9 cellular contexts compared by ENCODE assay signal in the genomic region with DNA sequence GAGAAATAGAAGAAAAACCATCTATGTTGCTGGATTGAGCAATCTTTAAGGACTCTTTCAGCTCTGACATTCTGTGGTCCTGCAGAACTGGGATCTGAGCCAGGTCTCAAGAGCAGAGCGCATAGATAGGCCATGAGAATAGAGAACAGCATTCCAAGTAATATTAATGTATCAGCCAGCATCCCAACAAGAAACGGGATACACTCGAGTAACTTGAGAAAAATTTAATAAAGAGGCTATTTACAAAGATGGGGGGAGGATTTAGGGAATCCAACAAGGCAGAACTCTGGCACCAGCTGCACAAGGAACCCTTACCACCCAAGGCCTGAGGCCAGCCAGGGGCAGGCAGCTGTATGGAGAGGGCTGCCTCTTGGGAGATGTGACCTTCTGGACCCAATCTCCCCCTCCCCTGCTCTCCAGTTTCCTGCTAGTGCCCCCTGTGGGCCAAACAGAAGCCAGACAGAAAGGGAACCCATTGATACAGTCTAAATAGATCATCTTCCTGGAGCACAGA. TPM values are rescaled to one million over a fixed set of nuclear protein-coding genes. Genes with fewer than 3 reads are reported as not detected.
DNase-seq lines count a peak whose midpoint lies in the region; ATAC-seq, FAIRE-seq and TF ChIP-seq lines count a peak whose summit lies in the region.
"Had no signal": no experiment of that assay in that cellular context is flagged by ENCODE, and none has a peak within 500 bp of the region (broad histone marks: within the 10 kb centered on the region; RNA-seq: fewer than 3 reads in every experiment).

No MANE protein-coding gene starts in this region.

- no peak for TF ChIP-seq POLR2A in HepG2 (IDR thresholded peaks at IDR 0.05; ENCODE audit: insufficient read depth in 1 of 2, low read depth in 2 of 2, low read length in 2 of 2)

- H3K9ac ChIP-seq in astrocyte (ENCODE audit: low read length) = no peak overlapping the region
- H3K9ac ChIP-seq in HepG2 (ENCODE audit: insufficient read depth, low read depth, low read length) = no peak overlapping the region

- no peak overlapping the region for H3K27ac Mint-ChIP-seq in astrocyte (ENCODE audit: unreplicated experiment)
- H3K27ac Mint-ChIP-seq: activated naive CD8-positive, alpha-beta T cell had no signal

- DNase-seq in COLO829 (ENCODE audit: low spot score) (peak; percentile 33), HTR-8/SVneo (ENCODE audit: insufficient read length, low spot score) (peak; percentile 36), astrocyte (ENCODE audit: low read depth) (peak; percentile 93), HepG2 (ENCODE audit: low spot score) (peak; percentile 6)

- no peaks in the 10 kb centered on the region for H3K27me3 ChIP-seq in astrocyte (ENCODE audit: insufficient read depth, low read length)
- H3K27me3 ChIP-seq in HepG2 (ENCODE audit: control insufficient read depth in 1 of 2, insufficient read depth in 2 of 2, low read length in 2 of 2) = peaks cover 0 to 19% of the 10 kb centered on the region in 2 experiments; a peak in 1 of 5 replicates

- no peak overlapping the region for H2AFZ ChIP-seq in astrocyte (ENCODE audit: low read depth, low read length)
- no peak overlapping the region for H2AFZ ChIP-seq in HepG2 (ENCODE audit: low read length)

- CTCF ChIA-PET in HepG2 (lab: Yijun Ruan, JAX; ENCODE audit: low intra/inter-chr PET ratio, low total read pairs) = no interaction called here

- no TSS peak for BruUV-seq in HepG2 (replicated peaks; lab: Mats Ljungman, UMichigan)

- H3K4me2 ChIP-seq in astrocyte (ENCODE audit: low read length) = no peak overlapping the region
- no peak overlapping the region for H3K4me2 ChIP-seq in HepG2 (ENCODE audit: low read depth, low read length)

- H3K36me3 ChIP-seq in astrocyte (ENCODE audit: insufficient read depth, low read length) = no peaks in the 10 kb centered on the region
- no peaks in the 10 kb centered on the region for H3K36me3 ChIP-seq in HepG2 (replicated peaks in 1 of 2; ENCODE audit: control insufficient read depth in 1 of 2, insufficient read depth in 2 of 2, low read length in 2 of 2)

- intact Hi-C loops in HepG2 (cut with micrococcal nuclease; ENCODE audit: unreplicated experiment) = no loop called here

- no peak overlapping the region for H3K4me3 Mint-ChIP-seq in astrocyte (ENCODE audit: unreplicated experiment)
- H3K4me3 Mint-ChIP-seq: activated naive CD8-positive, alpha-beta T cell had no signal

- TF ChIP-seq RAD21 in HepG2 (CRISPR knock-in tag; IDR thresholded peaks at IDR 0.05) = no peak

- H3K9me3 Mint-ChIP-seq in astrocyte (ENCODE audit: unreplicated experiment) = peaks cover under 1% of the 10 kb centered on the region

- H4K20me1 ChIP-seq in astrocyte (ENCODE audit: insufficient read depth, low read length) = peaks cover 8% of the 10 kb centered on the region
- no peaks in the 10 kb centered on the region for H4K20me1 ChIP-seq in HepG2 (ENCODE audit: insufficient read depth, low read length)

- peaks cover 3% of the 10 kb centered on the region for H3K27me3 Mint-ChIP-seq in astrocyte (ENCODE audit: low read depth, unreplicated experiment)
- H3K27me3 Mint-ChIP-seq: activated naive CD8-positive, alpha-beta T cell had no signal

- FAIRE-seq in HTR-8/SVneo (lab: Jason Lieb, UNC) (no peak), astrocyte (lab: Jason Lieb, UNC) (peak; percentile 70), HepG2 (lab: Jason Lieb, UNC) (no peak)

- no peak overlapping the region for H3K27ac ChIP-seq in astrocyte (ENCODE audit: low read depth, low read length)
- no peak overlapping the region for H3K27ac ChIP-seq in HepG2 (ENCODE audit: extremely low read length, insufficient read depth, low read length)

- no peaks in the 10 kb centered on the region for H3K79me2 ChIP-seq in astrocyte (ENCODE audit: insufficient read depth, low read length)
- H3K79me2 ChIP-seq in HepG2 (ENCODE audit: insufficient read depth, low read length) = no peaks in the 10 kb centered on the region

- H3K4me3 ChIP-seq in astrocyte (ENCODE audit: insufficient read depth, low read depth, low read length) = no peak overlapping the region
- H3K4me3 ChIP-seq in HepG2 (replicated peaks in 1 of 3; ENCODE audit: insufficient read depth in 1 of 3, low read depth in 2 of 3, low read length in 3 of 3) = no peak overlapping the region

- TF ChIP-seq CTCF in astrocyte (IDR thresholded peaks at IDR 0.05; ENCODE audit: insufficient read depth, low read depth, low read length) (peak; percentile 18), HepG2 (CRISPR knock-in tag; IDR thresholded peaks at IDR 0.05) (peak; percentile 43)

- TF ChIP-seq EP300 in HepG2 (IDR thresholded peaks at IDR 0.05; ENCODE audit: low read depth in 2 of 2, low read length in 2 of 2) (no peak), HepG2 (CRISPR knock-in tag; IDR thresholded peaks at IDR 0.05; ENCODE audit: borderline replicate concordance) (no peak)

- in situ Hi-C loops in HepG2 (cut with HindIII; ENCODE audit: extremely low pct_ligation_motif_present, low pct_unique_long_range_greater_than_20kb) = no loop called here

- peaks cover 4% of the 10 kb centered on the region for H3K4me1 Mint-ChIP-seq in astrocyte (ENCODE audit: low read depth, unreplicated experiment)

- peaks cover 12% of the 10 kb centered on the region for H3K4me1 ChIP-seq in astrocyte (ENCODE audit: insufficient read depth, low read length)
- no peaks in the 10 kb centered on the region for H3K4me1 ChIP-seq in HepG2 (ENCODE audit: insufficient read depth, low read length)

- whole genome bisulfite sequencing in HepG2 (ENCODE audit: low lambda C conversion rate) = 1% methylated on average over 3 of the region's 3 CpGs

- no peaks in the 10 kb centered on the region for H3K36me3 Mint-ChIP-seq in astrocyte (ENCODE audit: low read depth, unreplicated experiment)
- H3K36me3 Mint-ChIP-seq: activated naive CD8-positive, alpha-beta T cell had no signal

- ATAC-seq in HepG2 (peak; percentile 63), HG03460 (IDR thresholded peaks at IDR 0.05; ENCODE audit: unreplicated experiment) (no peak), HG02981 (IDR thresholded peaks at IDR 0.05; ENCODE audit: unreplicated experiment) (no peak), GM18873 (IDR thresholded peaks at IDR 0.05; ENCODE audit: low FRiP score, unreplicated experiment) (no peak), GM21723 (IDR thresholded peaks at IDR 0.05; ENCODE audit: unreplicated experiment) (no peak)

- H3K9me3 ChIP-seq in astrocyte (ENCODE audit: insufficient read depth, low read depth, low read length) (no peaks in the 10 kb centered on the region), HepG2 (ENCODE audit: low read length) (no peaks in the 10 kb centered on the region)

- POLR2A ChIA-PET in HepG2 (lab: Yijun Ruan, JAX) = no interaction called here

TF ChIP-seq in HepG2, 621 proteins besides CTCF, POLR2A, EP300 and RAD21 (continues in another document):
- no peak for TF ChIP-seq ZNF274 (CRISPR knock-in tag; IDR thresholded peaks at IDR 0.05)

RNA-seq across cellular contexts. Expression of gene TMOD2, which starts 8.2 kb away (rescaled TPM):
- total RNA-seq in astrocyte (7.1 and 8.4 TPM in 2 replicates), HepG2 (2016; rRNA removed; fragmentation: Illumina TruSeq; extraction: Trizol) (0.02 and 0.14 TPM in 2 replicates)
- under 0.01 TPM in 1 of 2 replicates, not detected in the other for total RNA-seq in HepG2 (2016; cell fraction: cytosol; rRNA removed; fragmentation: Illumina TruSeq; extraction: Trizol; ENCODE audit: low read depth)
- 0.01 and 0.04 TPM in 2 replicates for total RNA-seq in HepG2 (2016; cell fraction: insoluble cytoplasmic fraction; rRNA removed; fragmentation: Illumina TruSeq; extraction: Trizol)
- 0.03 TPM in 1 of 2 replicates, not detected in the other for total RNA-seq in HepG2 (2016; cell fraction: membrane; rRNA removed; fragmentation: Illumina TruSeq; extraction: Trizol)
- 0.16 TPM in 2 replicates for total RNA-seq in HepG2 (2016; cell fraction: nucleus; rRNA removed; fragmentation: Illumina TruSeq; extraction: Trizol)
- 0.01 and 0.21 TPM in 2 replicates for polyA plus RNA-seq in HepG2 (2011; rRNA removed)
- 0.05 TPM in 1 of 2 replicates, not detected in the other for polyA plus RNA-seq in HepG2 (2011; cell fraction: cytosol; rRNA removed)
- polyA plus RNA-seq in HepG2 (2011; cell fraction: nucleus; rRNA removed) = 0.03 and 0.05 TPM in 2 replicates
- polyA plus RNA-seq in HepG2 (2012) = 0.04 TPM in 1 of 2 replicates, not detected in the other
- polyA plus RNA-seq in HepG2 (2016; cell fraction: cytosol; fragmentation: Illumina TruSeq; extraction: Trizol; ENCODE audit: low read depth) = 0.09 and 0.16 TPM in 2 replicates
- polyA plus RNA-seq in HepG2 (2016; cell fraction: insoluble cytoplasmic fraction; fragmentation: Illumina TruSeq; extraction: Trizol; ENCODE audit: low read depth) = 0.02 and 0.17 TPM in 2 replicates
- not detected in 2 replicates for polyA plus RNA-seq in HepG2 (2016; cell fraction: membrane; fragmentation: Illumina TruSeq; extraction: Trizol; ENCODE audit: low read depth)
- polyA plus RNA-seq in HepG2 (2016; cell fraction: nucleus; fragmentation: Illumina TruSeq; extraction: Trizol; ENCODE audit: insufficient read depth, low read depth) = not detected in 2 replicates
- polyA minus RNA-seq in HepG2 (2011; rRNA and poly(A)+ RNA removed; ENCODE audit: low replicate concordance) = 0.09 TPM in 1 of 2 replicates, not detected in the other
- not detected in 2 replicates for polyA minus RNA-seq in HepG2 (2011; cell fraction: cytosol; rRNA and poly(A)+ RNA removed)
- under 0.01 and 0.37 TPM in 2 replicates for polyA minus RNA-seq in HepG2 (2011; cell fraction: nucleus; rRNA and poly(A)+ RNA removed)

RNA-seq across cellular contexts. Expression of gene LYSMD2, which starts 22.2 kb away (rescaled TPM):
- total RNA-seq in astrocyte (3.4 and 4.9 TPM in 2 replicates), HepG2 (2016; rRNA removed; fragmentation: Illumina TruSeq; extraction: Trizol) (0.20 and 0.27 TPM in 2 replicates)
- total RNA-seq in HepG2 (2016; cell fraction: cytosol; rRNA removed; fragmentation: Illumina TruSeq; extraction: Trizol; ENCODE audit: low read depth) = not detected in 2 replicates
- 0.12 and 0.15 TPM in 2 replicates for total RNA-seq in HepG2 (2016; cell fraction: insoluble cytoplasmic fraction; rRNA removed; fragmentation: Illumina TruSeq; extraction: Trizol)
- total RNA-seq in HepG2 (2016; cell fraction: membrane; rRNA removed; fragmentation: Illumina TruSeq; extraction: Trizol) = 0.15 TPM in 1 of 2 replicates, not detected in the other
- not detected in 2 replicates for total RNA-seq in HepG2 (2016; cell fraction: nucleus; rRNA removed; fragmentation: Illumina TruSeq; extraction: Trizol)
- polyA plus RNA-seq in HepG2 (2011; rRNA removed) = 0.05 and 0.09 TPM in 2 replicates
- 0.06 and 0.08 TPM in 2 replicates for polyA plus RNA-seq in HepG2 (2011; cell fraction: cytosol; rRNA removed)
- not detected in 2 replicates for polyA plus RNA-seq in HepG2 (2011; cell fraction: nucleus; rRNA removed)
- polyA plus RNA-seq in HepG2 (2012) = not detected in 2 replicates
- not detected in 2 replicates for polyA plus RNA-seq in HepG2 (2016; cell fraction: cytosol; fragmentation: Illumina TruSeq; extraction: Trizol; ENCODE audit: low read depth)
- polyA plus RNA-seq in HepG2 (2016; cell fraction: insoluble cytoplasmic fraction; fragmentation: Illumina TruSeq; extraction: Trizol; ENCODE audit: low read depth) = 0.33 TPM in 1 of 2 replicates, not detected in the other
- not detected in 2 replicates for polyA plus RNA-seq in HepG2 (2016; cell fraction: membrane; fragmentation: Illumina TruSeq; extraction: Trizol; ENCODE audit: low read depth)
- 0.27 TPM in 1 of 2 replicates, not detected in the other for polyA plus RNA-seq in HepG2 (2016; cell fraction: nucleus; fragmentation: Illumina TruSeq; extraction: Trizol; ENCODE audit: insufficient read depth, low read depth)
- 2.9 TPM in 1 of 2 replicates, not detected in the other for polyA minus RNA-seq in HepG2 (2011; rRNA and poly(A)+ RNA removed; ENCODE audit: low replicate concordance)
- polyA minus RNA-seq in HepG2 (2011; cell fraction: cytosol; rRNA and poly(A)+ RNA removed) = not detected in 2 replicates
- not detected in 2 replicates for polyA minus RNA-seq in HepG2 (2011; cell fraction: nucleus; rRNA and poly(A)+ RNA removed)

Comparison
In these comparisons a context has a peak if more than half of its experiments do, and no peak if none do; other contexts are left out.
1. DNase-seq: peak in every context shown above with its lines; median percentile 93 in astrocyte; 36 in HTR-8/SVneo; 33 in COLO829; 6 in HepG2.